9 cellular contexts compared by ENCODE assay signal in the genomic region with DNA sequence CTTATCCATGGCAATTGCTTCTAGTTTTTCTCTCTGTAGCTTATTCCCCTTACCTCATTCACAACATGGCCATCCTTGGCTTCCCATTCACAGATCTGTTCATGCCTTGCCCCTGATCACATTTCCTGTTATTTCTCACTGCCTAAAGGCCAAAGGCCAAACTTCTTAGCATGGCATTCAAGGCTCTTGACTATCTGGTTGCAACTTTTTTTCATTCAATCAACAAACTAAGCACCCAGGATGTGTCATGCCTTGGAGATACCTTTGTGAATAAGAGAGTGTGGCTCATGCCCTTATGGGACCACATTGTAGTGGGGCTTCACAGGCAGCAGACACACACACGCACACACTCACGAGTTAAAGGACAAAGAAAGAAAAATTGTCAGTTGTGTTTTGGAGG. TPM values are rescaled to one million over a fixed set of nuclear protein-coding genes. Genes with fewer than 3 reads are reported as not detected.
"Had no signal": no experiment of that assay in that cellular context is flagged by ENCODE, and none has a peak within 500 bp of the region (broad histone marks: within the 10 kb centered on the region; RNA-seq: fewer than 3 reads in every experiment).

No MANE protein-coding gene starts in this region.

- H3K36me3 ChIP-seq: HAP-1 had no signal

- H2AFZ ChIP-seq: GM23338 had no signal

- DNase-seq: KG1 had no signal

- FAIRE-seq: H1, H54, HTR-8/SVneo had no signal

- H3K9me3 ChIP-seq: HAP-1 had no signal

- H3K4me3 ChIP-seq: GM23338, HAP-1 had no signal

- ATAC-seq: GM23338, HCT116 had no signal

- H3K4me2 ChIP-seq: GM23338 had no signal

- H3K4me1 ChIP-seq: HAP-1 had no signal

RNA-seq across cellular contexts. Expression of a gene that starts 27.6 kb away (rescaled TPM):
- total RNA-seq: HT-29 had no signal
- polyA plus RNA-seq: IgD-negative memory B cell had no signal
